ENCODE assay signal across 9 cellular contexts in the genomic region with DNA sequence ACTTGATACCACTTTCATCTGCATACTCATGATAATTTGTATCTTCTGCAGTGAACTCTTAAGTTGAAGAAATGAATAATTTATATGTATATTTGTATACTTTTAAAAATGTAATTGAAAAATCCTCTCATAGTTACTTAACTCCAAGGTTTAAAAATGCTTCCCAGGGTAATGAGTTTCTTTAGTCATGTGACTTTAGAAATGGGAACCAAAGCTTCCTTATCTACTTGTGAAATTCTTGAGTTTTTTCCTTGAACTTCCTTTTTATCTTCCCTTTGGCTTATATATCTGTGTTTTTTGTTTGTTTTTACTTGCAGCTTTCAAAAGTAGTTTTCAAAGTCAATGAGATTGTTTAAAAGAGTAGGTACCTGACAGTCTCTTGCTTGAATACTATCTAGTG. TPM values are rescaled to one million over a fixed set of nuclear protein-coding genes. Genes with fewer than 3 reads are reported as not detected.
DNase-seq lines count a peak whose midpoint lies in the region; ATAC-seq and TF ChIP-seq lines count a peak whose summit lies in the region.
"Had no signal": no experiment of that assay in that cellular context is flagged by ENCODE, and none has a peak within 500 bp of the region (broad histone marks: within the 10 kb centered on the region; RNA-seq: fewer than 3 reads in every experiment).

No MANE protein-coding gene starts in this region.

- H3K9ac ChIP-seq in colonic mucosa (ENCODE audit: low read depth in 2 of 2, low read length in 2 of 2) = peak overlapping the region in 1 of 2 donors; percentile 74

- peaks cover 70% of the 10 kb centered on the region for H3K4me1 Mint-ChIP-seq in CD4-positive, alpha-beta T cell (ENCODE audit: low read depth)
- peaks cover 42% of the 10 kb centered on the region for H3K4me1 Mint-ChIP-seq in GM23338

- CTCF ChIA-PET in CD4-positive, alpha-beta T cell (lab: Charles Lee) = interaction anchor here (0.7 to 6.0 kb wide), 10 partner anchors 11 to 215 kb away, joined by 3 to 57 read pairs (median 4); no protein-coding TSS in a partner anchor

- no peaks in the 10 kb centered on the region for H3K9me3 ChIP-seq in CD4-positive, alpha-beta T cell (ENCODE audit: control insufficient read depth, low read length)
- H3K9me3 ChIP-seq in MG63 (no peaks in the 10 kb centered on the region), colonic mucosa (no peaks in the 10 kb centered on the region), neutrophil (no peaks in the 10 kb centered on the region)

- no peak for ATAC-seq in CD4-positive, alpha-beta T cell (ENCODE audit: poor library complexity)
- no peak for ATAC-seq in GM23338
- ATAC-seq in GM21825 (IDR thresholded peaks at IDR 0.05; ENCODE audit: unreplicated experiment) = no peak

- H3K4me3 ChIP-seq in MG63 = peak overlapping the region; percentile 1; the same call in 1 of the 2 replicates
- H3K4me3 ChIP-seq in colonic mucosa = peak overlapping the region; percentile 93
- H3K4me3 ChIP-seq in neutrophil (ENCODE audit: low read depth in 1 of 2, low read length in 1 of 2) = peak overlapping the region; percentile 84 to 98
- H3K4me3 ChIP-seq in GM23338 = no peak overlapping the region

- TF ChIP-seq CTCF in CD4-positive, alpha-beta T cell (IDR thresholded peaks at IDR 0.05) = no peak
- no peak for TF ChIP-seq CTCF in colonic mucosa (IDR thresholded peaks at IDR 0.05)
- TF ChIP-seq CTCF in neutrophil (IDR thresholded peaks at IDR 0.05) = no peak
- TF ChIP-seq CTCF in GM23338 (conservative IDR thresholded peaks at IDR 0.05; ENCODE audit: low read depth in 2 of 2) = no peak

- H3K9me2 ChIP-seq in GM23338 (ENCODE audit: insufficient read depth) = no peaks in the 10 kb centered on the region

- DNase-seq in CD4-positive, alpha-beta T cell = no peak
- DNase-seq in MG63 = no peak
- DNase-seq in colonic mucosa = no peak
- DNase-seq in NCI-H2171 (lab: John Stamatoyannopoulos, UW) = no peak
- DNase-seq in GM23338 (ENCODE audit: low spot score) = no peak
- no peak for DNase-seq in mucosa of gallbladder (ENCODE audit: low spot score)
- DNase-seq: NCI-H2029 had no signal

- H3K4me2 ChIP-seq in GM23338 = no peak overlapping the region

- peaks cover 11% of the 10 kb centered on the region; the same call in 1 of the 2 replicates for H3K36me3 ChIP-seq in MG63
- H3K36me3 ChIP-seq in colonic mucosa = no peaks in the 10 kb centered on the region
- H3K36me3 ChIP-seq in neutrophil = peaks cover 32% of the 10 kb centered on the region
- H3K36me3 ChIP-seq in GM23338 (ENCODE audit: insufficient read depth) = no peaks in the 10 kb centered on the region

- H3K36me3 Mint-ChIP-seq in CD4-positive, alpha-beta T cell (ENCODE audit: low read depth) = peaks cover 61% of the 10 kb centered on the region
- H3K36me3 Mint-ChIP-seq in GM23338 (ENCODE audit: low read depth) = 0 out of 3 replicates have a peak, but pooled peaks cover 3% of the 10 kb centered on the region

- peak overlapping the region; percentile 63 for H3K27ac ChIP-seq in CD4-positive, alpha-beta T cell (ENCODE audit: low read depth, low read length)
- peak overlapping the region; percentile 100 for H3K27ac ChIP-seq in colonic mucosa
- peak overlapping the region; percentile 99 for H3K27ac ChIP-seq in neutrophil
- H3K27ac ChIP-seq in GM23338 (ENCODE audit: low read depth) = no peak overlapping the region

- intact Hi-C loops in CD4-positive, alpha-beta T cell (cut with DNase I, micrococcal nuclease) = no loop called here
- intact Hi-C loops in colonic mucosa (cut with DNase I) = no loop called here

- H3K27me3 Mint-ChIP-seq in CD4-positive, alpha-beta T cell = no peaks in the 10 kb centered on the region
- H3K27me3 Mint-ChIP-seq in GM23338 (ENCODE audit: insufficient read depth, low read depth, poor library complexity) = peaks cover 17% of the 10 kb centered on the region

- POLR2A ChIA-PET in CD4-positive, alpha-beta T cell (lab: Charles Lee) = interaction anchor here (0.7 to 2.4 kb wide), 8 partner anchors 31 to 309 kb away, joined by 3 to 9 read pairs (median 4); partner anchors contain the start of genes BZW1, CLK1 and ORC2

- H3F3A ChIP-seq in GM23338 (replicated peaks; ENCODE audit: low read depth) = 0 out of 2 replicates have a peak, but pooled peaks cover 3% of the 10 kb centered on the region

- H2AFZ ChIP-seq in GM23338 = no peak overlapping the region

- H3K4me3 Mint-ChIP-seq in CD4-positive, alpha-beta T cell = peak overlapping the region; percentile 88
- no peak overlapping the region for H3K4me3 Mint-ChIP-seq in GM23338

- H3K4me1 ChIP-seq in colonic mucosa (peaks cover 12% of the 10 kb centered on the region), neutrophil (ENCODE audit: control insufficient read depth in 1 of 2, insufficient read depth in 1 of 2, low read depth in 1 of 2, low read length in 1 of 2) (peaks cover 45 to 52% of the 10 kb centered on the region in 2 experiments), GM23338 (ENCODE audit: insufficient read depth) (peaks cover 28% of the 10 kb centered on the region)

- H3K27me3 ChIP-seq in CD4-positive, alpha-beta T cell (ENCODE audit: control insufficient read depth, insufficient read depth, low read length) = no peaks in the 10 kb centered on the region
- H3K27me3 ChIP-seq in MG63 (no peaks in the 10 kb centered on the region), colonic mucosa (no peaks in the 10 kb centered on the region), neutrophil (no peaks in the 10 kb centered on the region), GM23338 (ENCODE audit: insufficient read depth) (no peaks in the 10 kb centered on the region)

- no peaks in the 10 kb centered on the region for H4K20me1 ChIP-seq in GM23338 (replicated peaks; ENCODE audit: insufficient read depth)

- no peaks in the 10 kb centered on the region for H3K9me3 Mint-ChIP-seq in CD4-positive, alpha-beta T cell
- H3K9me3 Mint-ChIP-seq in GM23338 = peaks cover 5% of the 10 kb centered on the region; the same call in 1 of the 3 replicates

- H3K79me2 ChIP-seq in GM23338 (replicated peaks; ENCODE audit: insufficient read depth) = peaks cover 12% of the 10 kb centered on the region; the same call in 1 of the 2 replicates

- peak overlapping the region; percentile 93 for H3K27ac Mint-ChIP-seq in CD4-positive, alpha-beta T cell
- H3K27ac Mint-ChIP-seq in GM23338 = no peak overlapping the region

TF ChIP-seq in GM23338, 12 proteins besides CTCF, POLR2A, EP300 and RAD21:
- TF ChIP-seq, protein P1, sequence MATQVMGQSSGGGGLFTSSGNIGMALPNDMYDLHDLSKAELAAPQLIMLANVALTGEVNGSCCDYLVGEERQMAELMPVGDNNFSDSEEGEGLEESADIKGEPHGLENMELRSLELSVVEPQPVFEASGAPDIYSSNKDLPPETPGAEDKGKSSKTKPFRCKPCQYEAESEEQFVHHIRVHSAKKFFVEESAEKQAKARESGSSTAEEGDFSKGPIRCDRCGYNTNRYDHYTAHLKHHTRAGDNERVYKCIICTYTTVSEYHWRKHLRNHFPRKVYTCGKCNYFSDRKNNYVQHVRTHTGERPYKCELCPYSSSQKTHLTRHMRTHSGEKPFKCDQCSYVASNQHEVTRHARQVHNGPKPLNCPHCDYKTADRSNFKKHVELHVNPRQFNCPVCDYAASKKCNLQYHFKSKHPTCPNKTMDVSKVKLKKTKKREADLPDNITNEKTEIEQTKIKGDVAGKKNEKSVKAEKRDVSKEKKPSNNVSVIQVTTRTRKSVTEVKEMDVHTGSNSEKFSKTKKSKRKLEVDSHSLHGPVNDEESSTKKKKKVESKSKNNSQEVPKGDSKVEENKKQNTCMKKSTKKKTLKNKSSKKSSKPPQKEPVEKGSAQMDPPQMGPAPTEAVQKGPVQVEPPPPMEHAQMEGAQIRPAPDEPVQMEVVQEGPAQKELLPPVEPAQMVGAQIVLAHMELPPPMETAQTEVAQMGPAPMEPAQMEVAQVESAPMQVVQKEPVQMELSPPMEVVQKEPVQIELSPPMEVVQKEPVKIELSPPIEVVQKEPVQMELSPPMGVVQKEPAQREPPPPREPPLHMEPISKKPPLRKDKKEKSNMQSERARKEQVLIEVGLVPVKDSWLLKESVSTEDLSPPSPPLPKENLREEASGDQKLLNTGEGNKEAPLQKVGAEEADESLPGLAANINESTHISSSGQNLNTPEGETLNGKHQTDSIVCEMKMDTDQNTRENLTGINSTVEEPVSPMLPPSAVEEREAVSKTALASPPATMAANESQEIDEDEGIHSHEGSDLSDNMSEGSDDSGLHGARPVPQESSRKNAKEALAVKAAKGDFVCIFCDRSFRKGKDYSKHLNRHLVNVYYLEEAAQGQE (IDR thresholded peaks at IDR 0.05; ENCODE audit: unreplicated experiment) = no peak
- TF ChIP-seq STAT1 (IDR thresholded peaks at IDR 0.05; ENCODE audit: unreplicated experiment) (no peak), JUNB (IDR thresholded peaks at IDR 0.05; ENCODE audit: unreplicated experiment) (no peak)

RNA-seq across cellular contexts. Expression of gene CFLAR, which starts 4.5 kb away (rescaled TPM):
- 100 to 1,000 TPM; 178 to 181 TPM for total RNA-seq in CD4-positive, alpha-beta T cell
- 29.3 and 39.6 TPM in 2 replicates for total RNA-seq in MG63 (2014; rRNA removed; shearing (Covaris generic); ENCODE audit: low replicate concordance)
- 100 to 1,000 TPM in 1 of 2 donors, 10 to 100 TPM in 1; 90.1 to 126 TPM for total RNA-seq in colonic mucosa
- 15.1 and 16.2 TPM in 2 replicates for total RNA-seq in GM23338 (2014; rRNA removed; shearing (Covaris generic))
- polyA plus RNA-seq in GM23338 (2016; fragmentation: Nextera tagmentation; extraction: Ambion mirVana) = 10.0 and 10.1 TPM in 2 replicates
- 152 TPM for total RNA-seq in mucosa of gallbladder

RNA-seq across cellular contexts. Expression of gene NDUFB3, which starts 48.7 kb away (rescaled TPM):
- total RNA-seq in CD4-positive, alpha-beta T cell = 10 to 100 TPM; 10.1 to 13.6 TPM
- total RNA-seq in MG63 (2014; rRNA removed; shearing (Covaris generic); ENCODE audit: low replicate concordance) = 126 and 240 TPM in 2 replicates
- total RNA-seq in colonic mucosa = 100 to 1,000 TPM; 159 to 199 TPM
- total RNA-seq in GM23338 (2014; rRNA removed; shearing (Covaris generic)) = 34.3 and 35.6 TPM in 2 replicates
- 199 and 230 TPM in 2 replicates for polyA plus RNA-seq in GM23338 (2016; fragmentation: Nextera tagmentation; extraction: Ambion mirVana)
- 96.4 TPM for total RNA-seq in mucosa of gallbladder

RNA-seq across cellular contexts. Expression of gene HYCC2, which starts 49.0 kb away (rescaled TPM):
- 10 to 100 TPM; 29.2 to 30.7 TPM for total RNA-seq in CD4-positive, alpha-beta T cell
- 0.62 and 0.86 TPM in 2 replicates for total RNA-seq in MG63 (2014; rRNA removed; shearing (Covaris generic); ENCODE audit: low replicate concordance)
- total RNA-seq in colonic mucosa (10 to 100 TPM; 23.9 to 52.6 TPM), mucosa of gallbladder (18.8 TPM)
- total RNA-seq in GM23338 (2014; rRNA removed; shearing (Covaris generic)) = 4.8 and 5.5 TPM in 2 replicates
- polyA plus RNA-seq in GM23338 (2016; fragmentation: Nextera tagmentation; extraction: Ambion mirVana) = 2.2 and 2.4 TPM in 2 replicates
